8 cellular contexts compared by ENCODE assay signal in the genomic region with DNA sequence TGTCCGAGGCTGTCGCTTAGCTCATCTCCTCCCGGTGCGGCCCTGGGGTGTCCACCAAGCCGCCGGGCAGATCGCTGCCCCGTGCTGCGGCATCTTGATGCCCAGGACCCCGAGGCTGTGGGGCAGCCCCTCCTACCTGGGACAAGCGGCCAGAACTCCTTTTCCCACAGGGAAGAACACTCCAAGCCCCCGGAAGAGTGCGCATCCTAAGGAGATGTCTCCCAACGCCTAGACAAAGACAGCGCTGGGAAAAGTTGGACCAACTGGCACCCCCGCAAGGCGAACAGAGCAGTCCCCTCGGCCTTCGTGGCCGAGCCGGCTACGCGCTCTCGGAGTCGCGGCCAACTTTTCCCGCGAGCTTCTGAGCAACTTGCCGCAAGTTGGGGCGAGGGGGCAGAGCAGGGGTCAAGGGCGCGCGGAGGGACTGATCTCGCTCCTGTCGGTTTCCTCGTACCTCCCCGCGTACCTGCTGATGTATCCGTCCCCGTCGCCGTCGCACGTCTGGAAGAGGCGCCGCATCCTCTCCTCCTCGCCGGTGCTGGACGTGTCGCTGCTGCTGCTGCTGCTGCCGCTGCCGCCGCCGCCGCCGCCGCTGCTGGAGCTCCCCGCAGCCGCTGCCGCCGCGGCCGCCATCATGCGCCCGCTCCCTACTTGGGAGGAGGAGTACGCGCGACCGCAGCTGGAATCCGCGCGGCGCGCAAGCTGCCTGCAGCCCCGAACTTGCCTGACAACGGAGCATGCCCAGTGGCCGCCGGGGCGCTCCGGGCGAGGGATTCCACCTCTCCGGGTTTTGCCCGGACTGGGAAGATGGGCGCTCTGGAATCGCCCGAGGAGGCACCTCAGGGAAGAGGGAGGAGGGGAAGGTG. TPM values are rescaled to one million over a fixed set of nuclear protein-coding genes. Genes with fewer than 3 reads are reported as not detected.
DNase-seq lines count a peak whose midpoint lies in the region; ATAC-seq and TF ChIP-seq lines count a peak whose summit lies in the region.

A gene (minus strand): TSS at position 675 of the 866 bp plus-strand sequence.

- H3K36me3 Mint-ChIP-seq in MCF 10A (ENCODE audit: insufficient read depth, unreplicated experiment) = peaks cover 8% of the 10 kb centered on the region

- H3K4me1 ChIP-seq in HUES6 (ENCODE audit: control insufficient read depth, insufficient read depth, low read length) = no peaks in the 10 kb centered on the region

- H3K27me3 Mint-ChIP-seq in MCF 10A (ENCODE audit: insufficient read depth, unreplicated experiment) = no peaks in the 10 kb centered on the region

- H3K36me3 ChIP-seq in HUES6 (ENCODE audit: control insufficient read depth, insufficient read depth, low read length) = no peaks in the 10 kb centered on the region

- peak within 1 kb of the TSS; percentile 90 for H3K4me3 Mint-ChIP-seq in MCF 10A (ENCODE audit: unreplicated experiment)

- DNase-seq in Daoy (ENCODE audit: low read depth) (peak; percentile 96), SK-N-DZ (ENCODE audit: low spot score) (peak; percentile 86), MCF 10A (ENCODE audit: unreplicated experiment) (peak; percentile 80), iPS DF 4.7 (ENCODE audit: extremely low read depth, low spot score) (peak; percentile 38), putamen (ENCODE audit: low spot score) (peak; percentile 49)

- ATAC-seq in HG03095 (IDR thresholded peaks at IDR 0.05; ENCODE audit: unreplicated experiment) (no peak), HG02970 (IDR thresholded peaks at IDR 0.05; ENCODE audit: low FRiP score, unreplicated experiment) (no peak)

- H3K9me3 Mint-ChIP-seq in MCF 10A (ENCODE audit: unreplicated experiment) = no peaks in the 10 kb centered on the region

- peak within 1 kb of the TSS; percentile 87 for H3K4me3 ChIP-seq in HUES6 (ENCODE audit: low read depth, low read length)

- CTCF ChIA-PET in MCF 10A (lab: Yijun Ruan, JAX) = interaction anchor here (0.6 to 5.6 kb wide), 11 partner anchors 9 to 492 kb away, joined by 3 to 40 read pairs (median 5); a partner anchor contains a TSS

- TF ChIP-seq CTCF in MCF 10A (IDR thresholded peaks at IDR 0.05; ENCODE audit: unreplicated experiment) = no peak

- no peak within 1 kb of the TSS for H3K27ac ChIP-seq in HUES6 (ENCODE audit: low read depth, low read length)

- peak within 1 kb of the TSS; percentile 82 for H3K27ac Mint-ChIP-seq in MCF 10A (ENCODE audit: low read depth, unreplicated experiment)

- H3K4me1 Mint-ChIP-seq in MCF 10A (ENCODE audit: insufficient read depth, unreplicated experiment) = peaks cover 20% of the 10 kb centered on the region

- BruUV-seq in MCF 10A (replicated peaks; lab: Mats Ljungman, UMichigan) = no TSS peak

- peaks cover 27% of the 10 kb centered on the region for H3K9me3 ChIP-seq in HUES6 (ENCODE audit: control insufficient read depth, insufficient read depth, low read depth, low read length)

- H3K9ac ChIP-seq in HUES6 (ENCODE audit: low read length) = peak within 1 kb of the TSS; percentile 54

- H3K27me3 ChIP-seq in HUES6 (ENCODE audit: control insufficient read depth, insufficient read depth, low read length) = peaks cover 46% of the 10 kb centered on the region

- POLR2A ChIA-PET in MCF 10A (lab: Yijun Ruan, JAX) = interaction anchor here (0.6 to 4.8 kb wide), 28 partner anchors 9 to 518 kb away, joined by 3 to 37 read pairs (median 6); a partner anchor contains a TSS

- intact Hi-C loops in MCF 10A (cut with micrococcal nuclease) = loop anchor here (2.0 kb wide), 1 partner anchor 17 kb away; no protein-coding TSS in a partner anchor

RNA-seq across cellular contexts. Expression of the gene that starts here (rescaled TPM):
- total RNA-seq in Daoy (2014; rRNA removed; shearing (Covaris generic)) = 11.8 and 13.0 TPM in 2 replicates
- 30.4 and 37.3 TPM in 2 replicates for polyA plus RNA-seq in SK-N-DZ (2014; cell fraction: cytosol; rRNA removed)
- 20.1 and 23.2 TPM in 2 replicates for polyA plus RNA-seq in SK-N-DZ (2014; cell fraction: nucleus; rRNA removed)
- total RNA-seq in MCF 10A (2022) = 25.3 and 28.2 TPM in 2 replicates

Comparison
In these comparisons a context has a peak if more than half of its experiments do, and no peak if none do; other contexts are left out.
1. DNase-seq: peak in every context shown above with its lines; median percentile 96 in Daoy; 86 in SK-N-DZ; 80 in MCF 10A; 49 in putamen; 38 in iPS DF 4.7.